Comparison of ENCODE assay signal across 10 cellular contexts in genomic region chr13:26784704-26785639, GRCh38. TPM values are rescaled to one million over a fixed set of nuclear protein-coding genes. Genes with fewer than 3 reads are reported as not detected.
DNase-seq lines count a peak whose midpoint lies in the region; ATAC-seq and TF ChIP-seq lines count a peak whose summit lies in the region.
"Had no signal": no experiment of that assay in that cellular context is flagged by ENCODE, and none has a peak within 500 bp of the region (broad histone marks: within the 10 kb centered on the region; RNA-seq: fewer than 3 reads in every experiment).

No MANE protein-coding gene starts in this region.

- peak overlapping the region; percentile 38 to 47 for H3K4me3 ChIP-seq in neutrophil (ENCODE audit: low read depth in 1 of 2, low read length in 1 of 2)
- H3K4me3 ChIP-seq in esophagus muscularis mucosa, result peak overlapping the region in 2 of 4 donors; percentile 24 to 35
- H3K4me3 ChIP-seq: right lobe of liver had no signal

- intact Hi-C loops in esophagus muscularis mucosa (cut with DNase I), result no loop called here

- TF ChIP-seq EP300 in esophagus muscularis mucosa (IDR thresholded peaks at IDR 0.05), result no peak

- no peaks in the 10 kb centered on the region for H3K36me3 ChIP-seq in neutrophil
- no peaks in the 10 kb centered on the region for H3K36me3 ChIP-seq in esophagus muscularis mucosa
- H3K36me3 ChIP-seq: right lobe of liver, tibial nerve had no signal

- 39% methylated on average over 13 of the region's 18 CpGs for WGBS in esophagus muscularis mucosa

- no peaks in the 10 kb centered on the region for H3K36me3 Mint-ChIP-seq in activated naive CD8-positive, alpha-beta T cell treated with anti-CD3 and anti-CD28 coated beads, Interleukin-2, amount 50 U/mL, for 24 hours (ENCODE audit: low read depth)

- H3K27me3 ChIP-seq in neutrophil (peaks cover 8% of the 10 kb centered on the region), esophagus muscularis mucosa (peaks cover 0 to 35% (median 0%) of the 10 kb centered on the region in 4 donors)
- H3K27me3 ChIP-seq: right lobe of liver, tibial nerve had no signal

- H3K27ac ChIP-seq in neutrophil (no peak overlapping the region), esophagus muscularis mucosa (replicated peaks in 1 of 4) (no peak overlapping the region)
- H3K27ac ChIP-seq: right lobe of liver, tibial nerve had no signal

- peaks cover 0 to 2% of the 10 kb centered on the region in 2 experiments for H3K4me1 ChIP-seq in neutrophil (ENCODE audit: control insufficient read depth in 1 of 2, insufficient read depth in 1 of 2, low read depth in 1 of 2, low read length in 1 of 2)
- H3K4me1 ChIP-seq in esophagus muscularis mucosa, result peaks cover 0 to 8% (median 0%) of the 10 kb centered on the region in 4 donors
- H3K4me1 ChIP-seq: right lobe of liver had no signal

- H3K9me3 Mint-ChIP-seq in activated naive CD8-positive, alpha-beta T cell treated with anti-CD3 and anti-CD28 coated beads, Interleukin-2, amount 50 U/mL, for 24 hours, result peaks cover 5% of the 10 kb centered on the region

- no peak overlapping the region for H3K27ac Mint-ChIP-seq in activated naive CD8-positive, alpha-beta T cell treated with anti-CD3 and anti-CD28 coated beads, Interleukin-2, amount 50 U/mL, for 24 hours

- peak overlapping the region; percentile 76 for H3K4me3 Mint-ChIP-seq in activated naive CD8-positive, alpha-beta T cell treated with anti-CD3 and anti-CD28 coated beads, Interleukin-2, amount 50 U/mL, for 24 hours

- TF ChIP-seq POLR2A in esophagus muscularis mucosa (IDR thresholded peaks at IDR 0.05; ENCODE audit: low read depth), result no peak

- H3K27me3 Mint-ChIP-seq in activated naive CD8-positive, alpha-beta T cell treated with anti-CD3 and anti-CD28 coated beads, Interleukin-2, amount 50 U/mL, for 24 hours, result peaks cover 2% of the 10 kb centered on the region

- DNase-seq in NCI-H2107 treated with DMSO at 0.1 percent for 48 hours (lab: John Stamatoyannopoulos, UW; ENCODE audit: unreplicated experiment), result peak; percentile 36
- no peak for DNase-seq in NCI-H2107 (lab: John Stamatoyannopoulos, UW)
- DNase-seq in KG1 (lab: John Stamatoyannopoulos, UW), result peak; percentile 9
- DNase-seq in activated naive CD8-positive, alpha-beta T cell treated with anti-CD3 and anti-CD28 coated beads, Interleukin-2, amount 50 U/mL, for 24 hours, result peak; percentile 25
- DNase-seq in NCI-H2029 treated with DMSO at 0.1 percent for 48 hours (lab: John Stamatoyannopoulos, UW), result no peak
- DNase-seq in DMS79 treated with DMSO at 0.1 percent for 48 hours (lab: John Stamatoyannopoulos, UW), result no peak
- DNase-seq in esophagus muscularis mucosa (ENCODE audit: extremely low spot score), result no peak

- no peaks in the 10 kb centered on the region for H3K9me3 ChIP-seq in neutrophil
- H3K9me3 ChIP-seq in esophagus muscularis mucosa, result peaks cover 0 to 12% (median 0%) of the 10 kb centered on the region in 4 donors
- H3K9me3 ChIP-seq: right lobe of liver had no signal

- H3K4me1 Mint-ChIP-seq in activated naive CD8-positive, alpha-beta T cell treated with anti-CD3 and anti-CD28 coated beads, Interleukin-2, amount 50 U/mL, for 24 hours, result peaks cover 14% of the 10 kb centered on the region

- ATAC-seq in activated naive CD8-positive, alpha-beta T cell treated with anti-CD3 and anti-CD28 coated beads, Interleukin-2, amount 50 U/mL, for 24 hours, result no peak

- TF ChIP-seq CTCF in neutrophil (IDR thresholded peaks at IDR 0.05) (no peak), esophagus muscularis mucosa (IDR thresholded peaks at IDR 0.05) (no peak)

RNA-seq across cellular contexts. Expression of gene GPR12, which starts 24.4 kb away (rescaled TPM):
- under 1 TPM in 3 of 4 donors, not detected in 1; 0.11 to 0.26 (median 0.17) TPM for total RNA-seq in esophagus muscularis mucosa
- total RNA-seq: right lobe of liver had no signal

Comparison
In these comparisons a context has a peak if more than half of its experiments do, and no peak if none do; other contexts are left out.
1. DNase-seq: peak in NCI-H2107 treated with DMSO at 0.1 percent for 48 hours (single experiment), KG1 (single experiment) and activated naive CD8-positive, alpha-beta T cell treated with anti-CD3 and anti-CD28 coated beads, Interleukin-2, amount 50 U/mL, for 24 hours (single experiment); none in NCI-H2107 (single experiment), NCI-H2029 treated with DMSO at 0.1 percent for 48 hours (single experiment), DMS79 treated with DMSO at 0.1 percent for 48 hours (single experiment) and esophagus muscularis mucosa (single experiment).